9 cellular contexts compared by ENCODE assay signal in genomic region chr6:106927531-106928398, GRCh38. TPM values are rescaled to one million over a fixed set of nuclear protein-coding genes. Genes with fewer than 3 reads are reported as not detected.
DNase-seq lines count a peak whose midpoint lies in the region; ATAC-seq and TF ChIP-seq lines count a peak whose summit lies in the region.
"Had no signal": no experiment of that assay in that cellular context is flagged by ENCODE, and none has a peak within 500 bp of the region (broad histone marks: within the 10 kb centered on the region; RNA-seq: fewer than 3 reads in every experiment).

No MANE protein-coding gene starts in this region.

- no peaks in the 10 kb centered on the region for H3K9me3 Mint-ChIP-seq in Calu3 (ENCODE audit: low read depth, unreplicated experiment)
- no peaks in the 10 kb centered on the region for H3K9me3 Mint-ChIP-seq in activated naive CD8-positive, alpha-beta T cell treated with anti-CD3 and anti-CD28 coated beads for 36 hours

- DNase-seq in Calu3 (peak; percentile 79), LoVo (ENCODE audit: low spot score) (peak; percentile 55), right lobe of liver (peak; percentile 44 to 71 (median 53)), NCI-H524 (lab: John Stamatoyannopoulos, UW) (no peak), psoas muscle (no peak)
- peak; percentile 14 for DNase-seq in activated naive CD8-positive, alpha-beta T cell treated with anti-CD3 and anti-CD28 coated beads for 36 hours

- no peaks in the 10 kb centered on the region for H3K27me3 Mint-ChIP-seq in Calu3 (ENCODE audit: unreplicated experiment)
- H3K27me3 Mint-ChIP-seq in activated naive CD8-positive, alpha-beta T cell treated with anti-CD3 and anti-CD28 coated beads for 36 hours, result peaks cover 30% of the 10 kb centered on the region

- BruUV-seq in Calu3 (replicated peaks; lab: Mats Ljungman, UMichigan), result no TSS peak

- TF ChIP-seq POLR2A in right lobe of liver (IDR thresholded peaks at IDR 0.05), result no peak

- intact Hi-C loops in Calu3 (cut with micrococcal nuclease; ENCODE audit: unreplicated experiment) (loop anchor here (5.0 kb wide), 1 partner anchor 35 kb away; no protein-coding TSS in a partner anchor), right lobe of liver (cut with DNase I) (no loop called here), psoas muscle (cut with DNase I) (no loop called here)

- 19% methylated on average over 5 of the region's 5 CpGs for WGBS in right lobe of liver (ENCODE audit: insufficient coverage, low coverage, low lambda C conversion rate, missing lambda C conversion rate)
- 15 to 16% (median 16%) methylated on average over 5 of the region's 5 CpGs for WGBS in psoas muscle, 3 donors

- H3K27me3 ChIP-seq in right lobe of liver (no peaks in the 10 kb centered on the region), psoas muscle (ENCODE audit: insufficient read depth in 3 of 3, low read length in 2 of 3) (no peaks in the 10 kb centered on the region)

- no peak overlapping the region for H3K4me3 ChIP-seq in right lobe of liver
- no peak overlapping the region for H3K4me3 ChIP-seq in psoas muscle

- no peak for TF ChIP-seq CTCF in Calu3 (IDR thresholded peaks at IDR 0.05; ENCODE audit: unreplicated experiment)
- no peak for TF ChIP-seq CTCF in right lobe of liver (IDR thresholded peaks at IDR 0.05)
- no peak for TF ChIP-seq CTCF in psoas muscle (IDR thresholded peaks at IDR 0.05)

- no peak overlapping the region for H3K27ac Mint-ChIP-seq in Calu3 (ENCODE audit: unreplicated experiment)
- H3K27ac Mint-ChIP-seq in activated naive CD8-positive, alpha-beta T cell treated with anti-CD3 and anti-CD28 coated beads for 36 hours, result no peak overlapping the region

- ATAC-seq in right lobe of liver (peak in 3 of 4 donors; percentile 42 to 73 (median 65)), GM18517 (IDR thresholded peaks at IDR 0.05; ENCODE audit: unreplicated experiment) (no peak), psoas muscle (no peak), HG02840 (IDR thresholded peaks at IDR 0.05; ENCODE audit: low FRiP score, unreplicated experiment) (no peak)

- CTCF ChIA-PET in Calu3 (lab: Charles Lee), result no interaction called here

- H3K4me1 ChIP-seq in right lobe of liver (peaks cover 0 to 6% (median 0%) of the 10 kb centered on the region in 4 donors), psoas muscle (no peaks in the 10 kb centered on the region)

- H3K9me3 ChIP-seq in right lobe of liver, result no peaks in the 10 kb centered on the region
- H3K9me3 ChIP-seq in psoas muscle, result no peaks in the 10 kb centered on the region
- H3K9me3 ChIP-seq: neutrophil had no signal

- H3K36me3 Mint-ChIP-seq in Calu3 (ENCODE audit: insufficient read depth, unreplicated experiment), result peaks cover 12% of the 10 kb centered on the region
- H3K36me3 Mint-ChIP-seq in activated naive CD8-positive, alpha-beta T cell treated with anti-CD3 and anti-CD28 coated beads for 36 hours, result no peaks in the 10 kb centered on the region

- H3K27ac ChIP-seq in right lobe of liver, result no peak overlapping the region
- no peak overlapping the region for H3K27ac ChIP-seq in psoas muscle
- H3K27ac ChIP-seq: neutrophil had no signal

- H3K4me1 Mint-ChIP-seq in Calu3 (ENCODE audit: low read depth, unreplicated experiment), result peaks cover 23% of the 10 kb centered on the region
- no peaks in the 10 kb centered on the region for H3K4me1 Mint-ChIP-seq in activated naive CD8-positive, alpha-beta T cell treated with anti-CD3 and anti-CD28 coated beads for 36 hours

- H3K4me3 Mint-ChIP-seq in Calu3 (ENCODE audit: low read depth, unreplicated experiment), result no peak overlapping the region
- no peak overlapping the region for H3K4me3 Mint-ChIP-seq in activated naive CD8-positive, alpha-beta T cell treated with anti-CD3 and anti-CD28 coated beads for 36 hours

- H3K36me3 ChIP-seq in right lobe of liver (no peaks in the 10 kb centered on the region), psoas muscle (ENCODE audit: insufficient read depth in 1 of 2, low read depth in 1 of 2) (no peaks in the 10 kb centered on the region)
- H3K36me3 ChIP-seq: neutrophil had no signal

RNA-seq across cellular contexts. Expression of gene CD24, which starts 46.8 kb away (rescaled TPM):
- total RNA-seq in Calu3 (2022), result 1,415 and 1,595 TPM in 2 replicates
- total RNA-seq in activated naive CD8-positive, alpha-beta T cell treated with anti-CD3 and anti-CD28 coated beads for 36 hours, result under 1 TPM; 0.27 to 0.48 TPM
- 100 to 1,000 TPM in 2 of 6 experiments, 10 to 100 TPM in 2, 1 to 10 TPM in 2; 7.1 to 140 (median 55.5) TPM for total RNA-seq in right lobe of liver
- 1 to 10 TPM in 1 of 4 donors, under 1 TPM in 3; 0.29 to 1.5 (median 0.77) TPM for total RNA-seq in psoas muscle
- polyA plus RNA-seq in psoas muscle, result 1 to 10 TPM in 1 of 3 donors, under 1 TPM in 2; 0.26 to 1.4 (median 0.56) TPM

Comparison
In these comparisons a context has a peak if more than half of its experiments do, and no peak if none do; other contexts are left out.
1. DNase-seq: peak in Calu3 (single experiment), LoVo (single experiment), activated naive CD8-positive, alpha-beta T cell treated with anti-CD3 and anti-CD28 coated beads for 36 hours (single experiment) and right lobe of liver (3 of 3); none in NCI-H524 (0 of 2) and psoas muscle (0 of 2).
2. ATAC-seq: peak in right lobe of liver (3 of 4); none in GM18517 (single experiment), psoas muscle (0 of 4) and HG02840 (single experiment).
3. RNA of gene CD24, which starts 46.8 kb away (total RNA-seq): 1,415 to 1,595 TPM in Calu3; 7.1 to 140 TPM in right lobe of liver, 0.29 to 1.5 TPM in psoas muscle and 0.27 to 0.48 TPM in activated naive CD8-positive, alpha-beta T cell treated with anti-CD3 and anti-CD28 coated beads for 36 hours; every median in the first group is over 10 times any median in the second.